Comparison of ENCODE assay signal across 1 cellular context in the genomic region with DNA sequence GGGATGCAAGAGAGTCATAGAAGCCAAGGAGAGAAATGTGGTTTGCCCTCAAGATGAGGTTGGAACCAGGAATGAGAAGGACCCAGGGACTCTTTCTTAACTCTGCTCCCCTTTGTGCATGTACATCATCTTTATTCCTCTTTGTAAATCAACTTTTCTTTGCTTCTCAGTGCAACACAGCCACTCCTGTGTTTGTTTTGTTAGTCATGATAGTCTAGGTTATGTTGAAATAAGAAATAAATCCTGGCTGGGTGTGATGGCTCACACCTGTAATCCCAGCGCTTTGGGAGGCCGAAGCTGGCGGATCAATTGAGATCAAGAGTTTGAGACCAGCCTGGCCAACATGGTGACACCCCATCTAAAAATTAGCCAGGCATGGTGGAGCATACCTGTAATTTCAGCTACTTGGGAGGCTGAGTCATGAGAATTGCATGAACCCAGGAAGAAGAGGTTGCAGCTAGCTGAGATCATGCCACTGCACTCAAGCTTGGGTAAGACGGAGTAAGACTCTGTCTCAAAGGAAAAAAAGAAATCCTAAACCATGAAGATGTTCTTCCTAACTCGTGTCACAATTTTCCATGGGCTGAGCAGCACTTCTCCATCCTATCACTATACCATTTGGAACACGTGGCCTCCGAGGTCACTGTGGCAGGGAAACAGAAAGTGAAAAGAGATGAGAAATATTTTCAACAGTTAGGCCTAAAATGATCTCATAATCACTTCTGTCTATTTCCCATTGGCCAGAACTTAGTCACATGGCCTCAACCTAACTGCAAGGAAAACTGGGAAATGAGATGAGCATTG.
TF ChIP-seq lines count a peak whose summit lies in the region.

No MANE protein-coding gene starts in this region.

TF ChIP-seq in WTC11, 78 proteins besides CTCF, POLR2A, EP300 and RAD21 (continued from another document):
- TF ChIP-seq ATF6 (CRISPR knock-in tag; IDR thresholded peaks at IDR 0.05) (no peak), AR (CRISPR knock-in tag; IDR thresholded peaks at IDR 0.05) (no peak)
